Comparison of ENCODE assay signal across 8 cellular contexts in the genomic region with DNA sequence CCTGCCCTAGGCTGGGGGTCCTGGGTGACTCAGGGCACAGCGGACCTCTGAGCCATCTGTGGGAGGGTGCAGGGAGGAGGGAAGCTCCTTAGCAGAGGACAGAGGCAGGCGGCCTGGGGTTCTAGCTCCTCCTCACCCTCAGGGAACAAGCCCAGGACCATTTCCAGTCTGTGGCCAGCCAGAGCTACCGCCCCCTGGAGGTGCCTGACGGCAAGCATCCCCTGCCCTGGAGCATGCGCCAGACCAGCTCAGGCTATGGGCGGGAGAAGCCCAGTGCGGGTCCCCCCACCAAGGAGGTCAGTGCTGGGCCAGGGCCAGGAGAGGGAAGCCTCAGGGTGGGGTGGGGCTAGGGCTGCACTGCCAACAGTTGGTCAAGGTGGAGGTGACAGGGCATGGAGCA. TPM values are rescaled to one million over a fixed set of nuclear protein-coding genes. Genes with fewer than 3 reads are reported as not detected.
DNase-seq lines count a peak whose midpoint lies in the region; ATAC-seq, FAIRE-seq and TF ChIP-seq lines count a peak whose summit lies in the region.

No MANE protein-coding gene starts in this region.

- H3K79me2 ChIP-seq in trophoblast cell (ENCODE audit: control insufficient read depth, insufficient read depth, low read length, poor library complexity): no peaks in the 10 kb centered on the region

- no peaks in the 10 kb centered on the region for H3K36me3 ChIP-seq in NT2/D1 (ENCODE audit: insufficient read depth, insufficient read length, low read length)
- no peaks in the 10 kb centered on the region for H3K36me3 ChIP-seq in bronchial epithelial cell (ENCODE audit: control insufficient read depth, insufficient read depth, low read length)
- no peaks in the 10 kb centered on the region for H3K36me3 ChIP-seq in trophoblast cell (ENCODE audit: control insufficient read depth in 1 of 2, insufficient read depth in 2 of 2, low read length in 2 of 2)

- H2BK12ac ChIP-seq in trophoblast cell (ENCODE audit: low read length): no peak overlapping the region

- H2AK5ac ChIP-seq in trophoblast cell (ENCODE audit: low read length): no peak overlapping the region

- no peak for FAIRE-seq in bronchial epithelial cell (lab: Jason Lieb, UNC)

- H3K23ac ChIP-seq in trophoblast cell (ENCODE audit: low read length): no peak overlapping the region

- H4K12ac ChIP-seq in trophoblast cell (ENCODE audit: low read depth, low read length): no peak overlapping the region

- no peak overlapping the region for H2BK120ac ChIP-seq in trophoblast cell (ENCODE audit: insufficient read depth, low read length, poor library complexity)

- H3K14ac ChIP-seq in trophoblast cell (ENCODE audit: low read length): no peak overlapping the region

- WGBS in trophoblast cell (ENCODE audit: extremely low coverage, insufficient coverage, insufficient read length): no CpG with 5 or more reads among the region's 7 CpGs

- H2AFZ ChIP-seq in trophoblast cell (ENCODE audit: insufficient read depth, low read length, poor library complexity): no peak overlapping the region

- H3K4me3 ChIP-seq in NT2/D1 (ENCODE audit: insufficient read length, low read depth) (no peak overlapping the region), bronchial epithelial cell (ENCODE audit: low read depth, low read length) (no peak overlapping the region), trophoblast cell (ENCODE audit: low read depth, low read length) (no peak overlapping the region)

- H3K9me3 ChIP-seq in NT2/D1 (ENCODE audit: insufficient read depth, low read length): no peaks in the 10 kb centered on the region
- peaks cover 2% of the 10 kb centered on the region for H3K9me3 ChIP-seq in trophoblast cell (ENCODE audit: insufficient read depth, low read depth, low read length)

- H2BK5ac ChIP-seq in trophoblast cell (ENCODE audit: low read depth, low read length, poor library complexity): no peak overlapping the region

- H4K8ac ChIP-seq in trophoblast cell (ENCODE audit: low read depth, low read length): no peak overlapping the region

- TF ChIP-seq CTCF in bronchial epithelial cell (IDR thresholded peaks at IDR 0.05; ENCODE audit: insufficient read depth, low read length, severe bottlenecking): peak; percentile 79

- DNase-seq in ELF-1 (ENCODE audit: low read depth, low spot score) (peak; percentile 82), NT2/D1 (ENCODE audit: low read depth, low spot score) (peak; percentile 57), bronchial epithelial cell (ENCODE audit: low read depth) (no peak), trophoblast cell (peak; percentile 33 to 36), NCI-H2107 treated with DMSO at 0.1 percent for 48 hours (lab: John Stamatoyannopoulos, UW; ENCODE audit: unreplicated experiment) (no peak), GDM1 (lab: John Stamatoyannopoulos, UW) (no peak)

- H3K4me2 ChIP-seq in trophoblast cell (ENCODE audit: low read length): no peak overlapping the region

- H3K27me3 ChIP-seq in NT2/D1 (ENCODE audit: insufficient read depth, insufficient read length) (peaks cover 9% of the 10 kb centered on the region), bronchial epithelial cell (ENCODE audit: control insufficient read depth, insufficient read depth, low read length) (peaks cover 3% of the 10 kb centered on the region), trophoblast cell (ENCODE audit: insufficient read depth, low read length) (no peaks in the 10 kb centered on the region)

- H3K4me1 ChIP-seq in NT2/D1 (ENCODE audit: insufficient read depth, insufficient read length) (peaks cover 25% of the 10 kb centered on the region), trophoblast cell (ENCODE audit: control insufficient read depth in 1 of 2, insufficient read depth in 2 of 2, low read length in 2 of 2) (peaks cover 8 to 12% of the 10 kb centered on the region in 2 experiments)

- H3K9ac ChIP-seq in NT2/D1 (ENCODE audit: insufficient read length, low read depth): peak overlapping the region; percentile 62
- H3K9ac ChIP-seq in trophoblast cell (ENCODE audit: low read length): no peak overlapping the region

- H3K79me1 ChIP-seq in trophoblast cell (ENCODE audit: low read length): no peaks in the 10 kb centered on the region

- H4K91ac ChIP-seq in trophoblast cell (ENCODE audit: low read depth, low read length): no peak overlapping the region

- no peak overlapping the region for H3K4ac ChIP-seq in trophoblast cell (ENCODE audit: low read depth, low read length)

- no peak overlapping the region for H3K27ac ChIP-seq in trophoblast cell (ENCODE audit: low read depth, low read length)

- no peak for ATAC-seq in GM19023 (IDR thresholded peaks at IDR 0.05; ENCODE audit: unreplicated experiment)
- no peak for ATAC-seq in GM21786 (IDR thresholded peaks at IDR 0.05; ENCODE audit: unreplicated experiment)

- no peak overlapping the region for H3K18ac ChIP-seq in trophoblast cell (ENCODE audit: low read length)

RNA-seq across cellular contexts. Expression of a gene that starts 26.0 kb away (rescaled TPM):
- under 0.01 TPM in 1 of 2 replicates, not detected in the other for total RNA-seq in bronchial epithelial cell
- 0.46 and 0.48 TPM in 2 replicates for polyA plus RNA-seq in trophoblast cell (2013)

RNA-seq across cellular contexts. Expression of a gene that starts 52.6 kb away (rescaled TPM):
- 35.3 and 51.3 TPM in 2 replicates for total RNA-seq in bronchial epithelial cell
- polyA plus RNA-seq in trophoblast cell (2013): 24.1 and 24.8 TPM in 2 replicates

RNA-seq across cellular contexts. Expression of a gene that starts 52.7 kb away (rescaled TPM):
- total RNA-seq in bronchial epithelial cell: 10.8 and 11.9 TPM in 2 replicates
- polyA plus RNA-seq in trophoblast cell (2013): 92.9 and 93.6 TPM in 2 replicates

Comparison
In these comparisons a context has a peak if more than half of its experiments do, and no peak if none do; other contexts are left out.
1. DNase-seq: peak in ELF-1 (single experiment), NT2/D1 (single experiment) and trophoblast cell (2 of 2); none in bronchial epithelial cell (single experiment), NCI-H2107 treated with DMSO at 0.1 percent for 48 hours (single experiment) and GDM1 (single experiment).